ENCODE assay signal across 20 cellular contexts in genomic region chr9:99929652-99930051, GRCh38. TPM values are rescaled to one million over a fixed set of nuclear protein-coding genes. Genes with fewer than 3 reads are reported as not detected.
DNase-seq lines count a peak whose midpoint lies in the region; ATAC-seq, FAIRE-seq and TF ChIP-seq lines count a peak whose summit lies in the region.
"Had no signal": no experiment of that assay in that cellular context is flagged by ENCODE, and none has a peak within 500 bp of the region (broad histone marks: within the 10 kb centered on the region; RNA-seq: fewer than 3 reads in every experiment).

No MANE protein-coding gene starts in this region.

- no peak overlapping the region for H3K9ac ChIP-seq in GM12878 (ENCODE audit: control insufficient read depth, insufficient read depth, low read length)
- no peak overlapping the region for H3K9ac ChIP-seq in GM23248
- H3K9ac ChIP-seq: BLaER1 treated with 17β-estradiol and CSF1 and Interleukin-3, amounts not matched to agents 10 nM and 100 nM had no signal

- intact Hi-C loops in GM12878 (cut with micrococcal nuclease; ENCODE audit: unreplicated experiment), result no loop called here

- no peaks in the 10 kb centered on the region for H3K79me2 ChIP-seq in GM12878 (ENCODE audit: control insufficient read depth, insufficient read depth, low read length)
- no peaks in the 10 kb centered on the region for H3K79me2 ChIP-seq in GM23248 (ENCODE audit: insufficient read depth)

- BruUV-seq in GM12878 (replicated peaks; lab: Mats Ljungman, UMichigan), result no TSS peak

- H3K4me2 ChIP-seq in GM12878 (ENCODE audit: control insufficient read depth, insufficient read depth) (no peak overlapping the region), GM23248 (ENCODE audit: unreplicated experiment) (no peak overlapping the region)
- H3K4me2 ChIP-seq: A549; BLaER1 treated with 17β-estradiol and CSF1 and Interleukin-3, amounts not matched to agents 10 nM and 100 nM; GM23338 had no signal

- RAD21 ChIA-PET in GM12878 (lab: Charles Lee; ENCODE audit: unreplicated experiment), result no interaction called here

- SMC1A ChIA-PET in GM12878 (lab: Charles Lee; ENCODE audit: uncharacterized antibody, unreplicated experiment), result interaction anchor here (0.5 kb wide), 1 partner anchor 26 kb away, joined by 4 read pairs; no protein-coding TSS in a partner anchor

- no peak for DNase-seq in GM12878 (ENCODE audit: low read depth, low spot score)
- no peak for DNase-seq in GM23248
- DNase-seq in ecto neural progenitor cell (ENCODE audit: low spot score), result no peak
- DNase-seq in GOT3 (lab: John Stamatoyannopoulos, UW), result no peak
- DNase-seq: 8988T; ACHN; AML-193; BE2C; CD4-positive, alpha-beta T cell; CD8-positive, alpha-beta memory T cell; DMS 273 treated with DMSO at 0.1 percent for 48 hours; DMS79 treated with DMSO at 0.1 percent for 48 hours; HFFc6 had no signal

- no peaks in the 10 kb centered on the region for H4K20me1 ChIP-seq in GM12878 (ENCODE audit: control insufficient read depth, insufficient read depth)
- H4K20me1 ChIP-seq in GM23248 (ENCODE audit: insufficient read depth), result no peaks in the 10 kb centered on the region
- H4K20me1 ChIP-seq: BLaER1 treated with 17β-estradiol and CSF1 and Interleukin-3, amounts not matched to agents 10 nM and 100 nM had no signal

- no peak for TF ChIP-seq RAD21 in GM12878 (IDR thresholded peaks at IDR 0.05; ENCODE audit: insufficient read depth, low read depth, low read length)

- POLR2A ChIA-PET in GM12878 (lab: Charles Lee), result no interaction called here

- FAIRE-seq in G401.6 (lab: Jason Lieb, UNC), result peak; percentile 27
- FAIRE-seq in GM12878 (lab: Jason Lieb, UNC), result no peak
- FAIRE-seq in islet of Langerhans (lab: Jason Lieb, UNC), result peak; percentile 71
- FAIRE-seq: A549, D721Med had no signal

- H3K36me3 ChIP-seq in GM12878 (ENCODE audit: control insufficient read depth in 2 of 2, insufficient read depth in 2 of 2, low read length in 1 of 2), result no peaks in the 10 kb centered on the region
- peaks cover 9% of the 10 kb centered on the region; the same call in 1 of the 2 replicates for H3K36me3 ChIP-seq in GM23248 (ENCODE audit: low read depth)
- H3K36me3 ChIP-seq: BE2C had no signal

- H3K27ac ChIP-seq in GM12878 (ENCODE audit: control insufficient read depth, insufficient read depth), result no peak overlapping the region
- no peak overlapping the region for H3K27ac ChIP-seq in GM23248
- H3K27ac ChIP-seq: A549; BLaER1 treated with 17β-estradiol and CSF1 and Interleukin-3, amounts not matched to agents 10 nM and 100 nM had no signal

- no peak for TF ChIP-seq CTCF in GM12878 (IDR thresholded peaks at IDR 0.05 in 2 of 3, conservative IDR thresholded peaks at IDR 0.05 in 1 of 3; ENCODE audit: control insufficient read depth in 2 of 3, extremely low read depth in 1 of 3, insufficient read depth in 1 of 3, low read depth in 3 of 3, low read length in 3 of 3)

- CTCF ChIA-PET in GM12878 (lab: Yijun Ruan, JAX), result interaction anchor here (1.1 to 1.2 kb wide), 2 partner anchors 13 to 671 kb away, joined by 3 read pairs; no protein-coding TSS in a partner anchor

- WGBS in GM12878 (ENCODE audit: insufficient coverage, insufficient replicate concordance, low lambda C conversion rate, missing lambda C conversion rate), result 100% methylated on average over 2 of the region's 2 CpGs
- 98 to 100% methylated on average over 1 to 2 of the region's 2 CpGs for WGBS in GM23248 (ENCODE audit: low coverage in 1 of 2, low lambda C conversion rate in 2 of 2, missing lambda C conversion rate in 2 of 2), 2 experiments

- ATAC-seq in GM12878, result no peak
- ATAC-seq: A549, GM23338 had no signal

- no peaks in the 10 kb centered on the region; the same call in none of the 3 replicates for H3K9me3 ChIP-seq in GM12878 (replicated peaks; ENCODE audit: control insufficient read depth, insufficient read depth, low read length)
- H3K9me3 ChIP-seq in GM23248 (ENCODE audit: low read depth), result no peaks in the 10 kb centered on the region
- H3K9me3 ChIP-seq: BE2C, HAP-1 had no signal

- no peaks in the 10 kb centered on the region for H3K27me3 ChIP-seq in GM12878 (replicated peaks in 1 of 2; ENCODE audit: control insufficient read depth in 2 of 2, insufficient read depth in 2 of 2, low read length in 1 of 2)
- H3K27me3 ChIP-seq in GM23248 (replicated peaks; ENCODE audit: insufficient read depth), result no peaks in the 10 kb centered on the region
- H3K27me3 ChIP-seq: BE2C; BLaER1 treated with 17β-estradiol and CSF1 and Interleukin-3, amounts not matched to agents 10 nM and 100 nM had no signal

- no peak for TF ChIP-seq POLR2A in GM12878 (IDR thresholded peaks at IDR 0.05; ENCODE audit: low read depth, low read length)

- H3F3A ChIP-seq in GM23248 (ENCODE audit: insufficient read depth), result no peaks in the 10 kb centered on the region

- H3K4me1 ChIP-seq in GM12878 (ENCODE audit: control insufficient read depth, insufficient read depth, low read length) (no peaks in the 10 kb centered on the region), GM23248 (ENCODE audit: insufficient read depth) (0 out of 2 replicates have a peak, but pooled peaks cover 7% of the 10 kb centered on the region)
- H3K4me1 ChIP-seq: A549; BE2C; BLaER1 treated with 17β-estradiol and CSF1 and Interleukin-3, amounts not matched to agents 10 nM and 100 nM; HAP-1 had no signal

- H2AFZ ChIP-seq in GM12878 (ENCODE audit: control insufficient read depth, low read depth, low read length) (no peak overlapping the region), GM23248 (no peak overlapping the region)
- H2AFZ ChIP-seq: GM23338 had no signal

- no peak for TF ChIP-seq EP300 in GM12878 (IDR thresholded peaks at IDR 0.05; ENCODE audit: borderline replicate concordance in 1 of 2, control insufficient read depth in 1 of 2, low read depth in 2 of 2, low read length in 2 of 2)

- in situ Hi-C loops in GM12878 (cut with MboI) (no loop called here), GM23248 (cut with MboI) (no loop called here)

- no peaks in the 10 kb centered on the region for H3K9me2 ChIP-seq in GM23248 (ENCODE audit: insufficient read depth)

- H3K4me3 ChIP-seq in GM12878 (no peak overlapping the region), GM23248 (no peak overlapping the region)
- H3K4me3 ChIP-seq: A549; BLaER1 treated with 17β-estradiol and CSF1 and Interleukin-3, amounts not matched to agents 10 nM and 100 nM; GM23338; HAP-1 had no signal

TF ChIP-seq in GM12878, 131 proteins besides CTCF, POLR2A, EP300 and RAD21 (continues in another document):
- TF ChIP-seq RAD51 (IDR thresholded peaks at IDR 0.05) (no peak), JUNB (IDR thresholded peaks at IDR 0.05) (0 out of 2 replicates have a peak, but pooled peaks have one; percentile 10), ZNF24 (IDR thresholded peaks at IDR 0.05) (no peak), ASH2L (IDR thresholded peaks at IDR 0.05; ENCODE audit: borderline replicate concordance, low read depth) (no peak), ELK1 (IDR thresholded peaks at IDR 0.05; ENCODE audit: low read depth, low read length) (no peak)

RNA-seq across cellular contexts. Expression of gene STX17, which starts 23.2 kb away (rescaled TPM):
- 53.6 and 58.1 TPM in 2 replicates for total RNA-seq in GM12878 (2013; cell fraction: nucleolus; rRNA removed)
- 19.5 and 22.5 TPM in 2 replicates for total RNA-seq in GM12878 (2014; rRNA removed)
- 22.9 and 25.3 TPM in 2 replicates for total RNA-seq in GM12878 (2014; rRNA removed; fragmentation: Illumina TruSeq; extraction: Trizol)
- total RNA-seq in GM12878 (2021), result 23.6 and 29.3 TPM in 2 replicates
- 6.3 TPM for polyA plus RNA-seq in GM12878 (2011; ENCODE audit: low read depth)
- polyA plus RNA-seq in GM12878 (2011; rRNA removed), result 11.5 and 15.0 TPM in 2 replicates
- 6.3 and 7.6 TPM in 2 replicates for polyA plus RNA-seq in GM12878 (2011; cell fraction: cytosol; rRNA removed)
- polyA plus RNA-seq in GM12878 (2011; cell fraction: nucleus; rRNA removed), result 12.4 and 15.6 TPM in 2 replicates
- 10.5 and 10.7 TPM in 2 replicates for polyA plus RNA-seq in GM12878 (2012)
- polyA plus RNA-seq in GM12878 (2014; fragmentation: Illumina TruSeq; extraction: Trizol), result 20.5 and 22.6 TPM in 2 replicates
- polyA plus RNA-seq in GM12878 (2014; fragmentation: Nextera tagmentation; extraction: Ambion mirVana), result 10 to 100 TPM; 15.1 to 19.4 TPM
- 14.7 and 15.0 TPM in 2 replicates for polyA plus RNA-seq in GM12878 (2014; rRNA removed)
- 10 to 100 TPM; 22.0 to 27.4 TPM for polyA plus RNA-seq in GM12878 (2016; fragmentation: Nextera tagmentation; extraction: Ambion mirVana)
- 14.9 and 15.2 TPM in 2 replicates for polyA minus RNA-seq in GM12878 (2011; rRNA and poly(A)+ RNA removed)
- 4.4 and 6.3 TPM in 2 replicates for polyA minus RNA-seq in GM12878 (2011; cell fraction: cytosol; rRNA and poly(A)+ RNA removed)
- polyA minus RNA-seq in GM12878 (2011; cell fraction: nucleus; rRNA and poly(A)+ RNA removed), result 13.7 and 23.2 TPM in 2 replicates
- 9.0 and 16.9 TPM in 2 replicates for total RNA-seq in GM23248 (2014; rRNA removed; shearing (Covaris generic))
- 17.0 and 17.4 TPM in 2 replicates for polyA plus RNA-seq in GM23248 (2016; fragmentation: Nextera tagmentation; extraction: Ambion mirVana)
